In genomic region chr10:77501846-77502251, GRCh38 we compare ENCODE assay signal across 3 cellular contexts.
A peak's percentile ranks its signal among the peaks of the same experiment; 100 is the strongest.
TF ChIP-seq lines count a peak whose summit lies in the region.

No MANE protein-coding gene starts in this region.

TF ChIP-seq in A549, 52 proteins besides CTCF, POLR2A, EP300 and RAD21 (continued from another document):
- TF ChIP-seq TFCP2L1 (CRISPR knock-in tag; IDR thresholded peaks at IDR 0.05): no peak
- no peak for TF ChIP-seq ZC3H11A (IDR thresholded peaks at IDR 0.05)
- no peak for TF ChIP-seq ELK1 (IDR thresholded peaks at IDR 0.05; ENCODE audit: low read depth, low read length)
- TF ChIP-seq, protein P1, sequence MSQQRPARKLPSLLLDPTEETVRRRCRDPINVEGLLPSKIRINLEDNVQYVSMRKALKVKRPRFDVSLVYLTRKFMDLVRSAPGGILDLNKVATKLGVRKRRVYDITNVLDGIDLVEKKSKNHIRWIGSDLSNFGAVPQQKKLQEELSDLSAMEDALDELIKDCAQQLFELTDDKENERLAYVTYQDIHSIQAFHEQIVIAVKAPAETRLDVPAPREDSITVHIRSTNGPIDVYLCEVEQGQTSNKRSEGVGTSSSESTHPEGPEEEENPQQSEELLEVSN (IDR thresholded peaks at IDR 0.05; ENCODE audit: borderline replicate concordance, low read depth): no peak; the same call in none of the 2 replicates

TF ChIP-seq in HEK293, 187 proteins besides CTCF, POLR2A, EP300 and RAD21 (continued from another document):
- TF ChIP-seq, protein P2, sequence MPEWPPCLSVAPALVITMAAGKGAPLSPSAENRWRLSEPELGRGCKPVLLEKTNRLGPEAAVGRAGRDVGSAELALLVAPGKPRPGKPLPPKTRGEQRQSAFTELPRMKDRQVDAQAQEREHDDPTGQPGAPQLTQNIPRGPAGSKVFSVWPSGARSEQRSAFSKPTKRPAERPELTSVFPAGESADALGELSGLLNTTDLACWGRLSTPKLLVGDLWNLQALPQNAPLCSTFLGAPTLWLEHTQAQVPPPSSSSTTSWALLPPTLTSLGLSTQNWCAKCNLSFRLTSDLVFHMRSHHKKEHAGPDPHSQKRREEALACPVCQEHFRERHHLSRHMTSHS (tag by site-specific recombination; IDR thresholded peaks at IDR 0.05): no peak
- TF ChIP-seq ZNF239 (tag by site-specific recombination; IDR thresholded peaks at IDR 0.05) (no peak), GFI1B (tag by site-specific recombination; IDR thresholded peaks at IDR 0.05) (no peak), HOXD13 (CRISPR knock-in tag; IDR thresholded peaks at IDR 0.05; ENCODE audit: borderline replicate concordance) (no peak), YY1 (tag by site-specific recombination; IDR thresholded peaks at IDR 0.05) (no peak), ZSCAN4 (tag by site-specific recombination; IDR thresholded peaks at IDR 0.05) (no peak), ZNF580 (tag by site-specific recombination; IDR thresholded peaks at IDR 0.05) (no peak), ZNF449 (tag by site-specific recombination; IDR thresholded peaks at IDR 0.05) (no peak), ZBTB21 (tag by site-specific recombination; IDR thresholded peaks at IDR 0.05) (0 out of 2 replicates have a peak, but pooled peaks have one; percentile 10)

TF ChIP-seq in GM12878, 131 proteins besides CTCF, POLR2A, EP300 and RAD21 (continued from another document):
- TF ChIP-seq, protein P3, sequence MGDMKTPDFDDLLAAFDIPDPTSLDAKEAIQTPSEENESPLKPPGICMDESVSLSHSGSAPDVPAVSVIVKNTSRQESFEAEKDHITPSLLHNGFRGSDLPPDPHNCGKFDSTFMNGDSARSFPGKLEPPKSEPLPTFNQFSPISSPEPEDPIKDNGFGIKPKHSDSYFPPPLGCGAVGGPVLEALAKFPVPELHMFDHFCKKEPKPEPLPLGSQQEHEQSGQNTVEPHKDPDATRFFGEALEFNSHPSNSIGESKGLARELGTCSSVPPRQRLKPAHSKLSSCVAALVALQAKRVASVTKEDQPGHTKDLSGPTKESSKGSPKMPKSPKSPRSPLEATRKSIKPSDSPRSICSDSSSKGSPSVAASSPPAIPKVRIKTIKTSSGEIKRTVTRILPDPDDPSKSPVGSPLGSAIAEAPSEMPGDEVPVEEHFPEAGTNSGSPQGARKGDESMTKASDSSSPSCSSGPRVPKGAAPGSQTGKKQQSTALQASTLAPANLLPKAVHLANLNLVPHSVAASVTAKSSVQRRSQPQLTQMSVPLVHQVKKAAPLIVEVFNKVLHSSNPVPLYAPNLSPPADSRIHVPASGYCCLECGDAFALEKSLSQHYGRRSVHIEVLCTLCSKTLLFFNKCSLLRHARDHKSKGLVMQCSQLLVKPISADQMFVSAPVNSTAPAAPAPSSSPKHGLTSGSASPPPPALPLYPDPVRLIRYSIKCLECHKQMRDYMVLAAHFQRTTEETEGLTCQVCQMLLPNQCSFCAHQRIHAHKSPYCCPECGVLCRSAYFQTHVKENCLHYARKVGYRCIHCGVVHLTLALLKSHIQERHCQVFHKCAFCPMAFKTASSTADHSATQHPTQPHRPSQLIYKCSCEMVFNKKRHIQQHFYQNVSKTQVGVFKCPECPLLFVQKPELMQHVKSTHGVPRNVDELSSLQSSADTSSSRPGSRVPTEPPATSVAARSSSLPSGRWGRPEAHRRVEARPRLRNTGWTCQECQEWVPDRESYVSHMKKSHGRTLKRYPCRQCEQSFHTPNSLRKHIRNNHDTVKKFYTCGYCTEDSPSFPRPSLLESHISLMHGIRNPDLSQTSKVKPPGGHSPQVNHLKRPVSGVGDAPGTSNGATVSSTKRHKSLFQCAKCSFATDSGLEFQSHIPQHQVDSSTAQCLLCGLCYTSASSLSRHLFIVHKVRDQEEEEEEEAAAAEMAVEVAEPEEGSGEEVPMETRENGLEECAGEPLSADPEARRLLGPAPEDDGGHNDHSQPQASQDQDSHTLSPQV (IDR thresholded peaks at IDR 0.05): no peak
- TF ChIP-seq PAX5 (IDR thresholded peaks at IDR 0.05; ENCODE audit: borderline replicate concordance, low read depth, low read length) (no peak), RUNX3 (IDR thresholded peaks at IDR 0.05; ENCODE audit: low read length) (peak; percentile 12; the same call in 1 of the 2 replicates), HDAC2 (IDR thresholded peaks at IDR 0.05) (no peak), FOS (IDR thresholded peaks at IDR 0.05; ENCODE audit: borderline replicate concordance, extremely low read depth, insufficient read length) (no peak), ZNF24 (IDR thresholded peaks at IDR 0.05) (no peak), SMC3 (IDR thresholded peaks at IDR 0.05; ENCODE audit: borderline replicate concordance, low read length) (no peak; the same call in 1 of the 2 replicates), ZNF274 (IDR thresholded peaks at IDR 0.05; ENCODE audit: insufficient read depth, insufficient read length) (no peak), ESRRA (IDR thresholded peaks at IDR 0.05; ENCODE audit: low read length) (peak; percentile 87; the same call in 1 of the 2 replicates), BCL11A (IDR thresholded peaks at IDR 0.05; ENCODE audit: low read depth, low read length) (no peak), MTA3 (IDR thresholded peaks at IDR 0.05; ENCODE audit: borderline replicate concordance, low read length) (no peak), CREB1 (IDR thresholded peaks at IDR 0.05; ENCODE audit: low read depth) (peak; percentile 26; the same call in 1 of the 2 replicates), JUNB (IDR thresholded peaks at IDR 0.05) (0 out of 2 replicates have a peak, but pooled peaks have one; percentile 18), SIN3A (IDR thresholded peaks at IDR 0.05; ENCODE audit: low read depth, low read length) (no peak), NR2F1 (conservative IDR thresholded peaks at IDR 0.05) (no peak), PAX8 (IDR thresholded peaks at IDR 0.05) (no peak), SREBF2 (IDR thresholded peaks at IDR 0.05; ENCODE audit: low read length) (no peak), BRCA1 (IDR thresholded peaks at IDR 0.05; ENCODE audit: low read depth, low read length) (no peak), EED (IDR thresholded peaks at IDR 0.05; ENCODE audit: low read depth) (no peak), TCF7 (IDR thresholded peaks at IDR 0.05; ENCODE audit: borderline replicate concordance) (no peak), MLLT1 (IDR thresholded peaks at IDR 0.05) (no peak)
